In genomic region chr1:201253906-201254624, GRCh38 we compare ENCODE assay signal across 12 cellular contexts. TPM values are rescaled to one million over a fixed set of nuclear protein-coding genes. Genes with fewer than 3 reads are reported as not detected.
DNase-seq lines count a peak whose midpoint lies in the region; ATAC-seq and TF ChIP-seq lines count a peak whose summit lies in the region.
"Had no signal": no experiment of that assay in that cellular context is flagged by ENCODE, and none has a peak within 500 bp of the region (broad histone marks: within the 10 kb centered on the region; RNA-seq: fewer than 3 reads in every experiment).

No MANE protein-coding gene starts in this region.

- peaks cover 4% of the 10 kb centered on the region for H3K9me3 ChIP-seq in mammary epithelial cell (replicated peaks; ENCODE audit: insufficient read depth, low read length)
- no peaks in the 10 kb centered on the region for H3K9me3 ChIP-seq in CD8-positive, alpha-beta memory T cell (ENCODE audit: low read length)
- H3K9me3 ChIP-seq: SJCRH30 had no signal

- H3K4me1 ChIP-seq in mammary epithelial cell (ENCODE audit: insufficient read depth, low read length), result peaks cover 3% of the 10 kb centered on the region
- H3K4me1 ChIP-seq in CD8-positive, alpha-beta memory T cell (ENCODE audit: insufficient read depth, low read length), result no peaks in the 10 kb centered on the region
- H3K4me1 ChIP-seq: SJCRH30 had no signal

- H3K9ac ChIP-seq in mammary epithelial cell (ENCODE audit: insufficient read depth, low read length), result no peak overlapping the region

- no peaks in the 10 kb centered on the region for H3K79me2 ChIP-seq in mammary epithelial cell (ENCODE audit: insufficient read depth, low read length)

- no peaks in the 10 kb centered on the region for H3K9me3 Mint-ChIP-seq in stimulated activated naive CD8-positive, alpha-beta T cell treated with anti-CD3 and anti-CD28 coated beads, Interleukin-15, amount 100 ng/mL, for 72 hours
- H3K9me3 Mint-ChIP-seq in CD8-positive, alpha-beta memory T cell, result no peaks in the 10 kb centered on the region
- H3K9me3 Mint-ChIP-seq: effector memory CD8-positive, alpha-beta T cell; mesothelial cell of epicardium had no signal

- H2AFZ ChIP-seq in mammary epithelial cell (ENCODE audit: low read depth, low read length), result no peak overlapping the region

- no peak overlapping the region for H3K27ac Mint-ChIP-seq in stimulated activated naive CD8-positive, alpha-beta T cell treated with anti-CD3 and anti-CD28 coated beads, Interleukin-15, amount 100 ng/mL, for 72 hours
- no peak overlapping the region for H3K27ac Mint-ChIP-seq in CD8-positive, alpha-beta memory T cell
- H3K27ac Mint-ChIP-seq: effector memory CD8-positive, alpha-beta T cell; mesothelial cell of epicardium had no signal

- H3K27me3 ChIP-seq in mammary epithelial cell (ENCODE audit: insufficient read depth, low read length), result no peaks in the 10 kb centered on the region
- no peaks in the 10 kb centered on the region for H3K27me3 ChIP-seq in CD8-positive, alpha-beta memory T cell (ENCODE audit: insufficient read depth, low read length, poor library complexity, severe bottlenecking)
- H3K27me3 ChIP-seq: SJCRH30 had no signal

- TF ChIP-seq CTCF in mammary epithelial cell (conservative IDR thresholded peaks at IDR 0.05 in 1 of 2, IDR thresholded peaks at IDR 0.05 in 1 of 2; ENCODE audit: extremely low read depth in 1 of 2, insufficient read depth in 1 of 2, low read depth in 1 of 2, low read length in 2 of 2), result no peak

- POLR2A ChIA-PET in CD8-positive, alpha-beta memory T cell (lab: Charles Lee), result no interaction called here

- H4K20me1 ChIP-seq in mammary epithelial cell (ENCODE audit: insufficient read depth, low read length), result no peaks in the 10 kb centered on the region

- no peaks in the 10 kb centered on the region for H3K36me3 ChIP-seq in mammary epithelial cell (ENCODE audit: insufficient read depth, low read length)
- no peaks in the 10 kb centered on the region for H3K36me3 ChIP-seq in CD8-positive, alpha-beta memory T cell (ENCODE audit: insufficient read depth, low read length)
- H3K36me3 ChIP-seq: SJCRH30 had no signal

- H3K27ac ChIP-seq in mammary epithelial cell (ENCODE audit: insufficient read depth, low read depth, low read length), result no peak overlapping the region
- H3K27ac ChIP-seq in CD8-positive, alpha-beta memory T cell (ENCODE audit: low read depth, low read length), result no peak overlapping the region
- H3K27ac ChIP-seq: SJCRH30 had no signal

- no peak overlapping the region for H3K4me3 Mint-ChIP-seq in stimulated activated naive CD8-positive, alpha-beta T cell treated with anti-CD3 and anti-CD28 coated beads, Interleukin-15, amount 100 ng/mL, for 72 hours
- H3K4me3 Mint-ChIP-seq in CD8-positive, alpha-beta memory T cell, result no peak overlapping the region
- H3K4me3 Mint-ChIP-seq: effector memory CD8-positive, alpha-beta T cell; mesothelial cell of epicardium had no signal

- dilution Hi-C loops in mammary epithelial cell (cut with HindIII; ENCODE audit: low sequenced_read_pairs), result no loop called here

- ATAC-seq in stimulated activated naive CD8-positive, alpha-beta T cell treated with anti-CD3 and anti-CD28 coated beads, Interleukin-15, amount 100 ng/mL, for 72 hours, result peak; percentile 13
- no peak for ATAC-seq in stimulated activated naive CD8-positive, alpha-beta T cell treated with anti-CD3 and anti-CD28 coated beads, Interleukin-15, Interleukin-2, amounts not matched to agents 100 U/mL and 50 U/mL, for 24 hours
- peak; percentile 8 for ATAC-seq in SK-N-SH treated with all-trans-retinoic acid at 6 μM for 48 hours
- ATAC-seq: effector memory CD8-positive, alpha-beta T cell had no signal

- in situ Hi-C loops in KBM-7 (cut with MboI; ENCODE audit: low pct_unique_long_range_greater_than_20kb, low sequenced_read_pairs), result no loop called here
- in situ Hi-C loops in mammary epithelial cell (cut with MboI; ENCODE audit: low sequenced_read_pairs in 2 of 2), result no loop called here

- DNase-seq in stimulated activated naive CD8-positive, alpha-beta T cell treated with anti-CD3 and anti-CD28 coated beads, Interleukin-15, amount 100 ng/mL, for 72 hours, result no peak
- no peak for DNase-seq in stimulated activated naive CD8-positive, alpha-beta T cell treated with anti-CD3 and anti-CD28 coated beads, Interleukin-15, Interleukin-2, amounts not matched to agents 100 U/mL and 50 U/mL, for 24 hours
- DNase-seq in iPS-NIHi7 (ENCODE audit: extremely low spot score) (peak; percentile 11), SW 1271 (lab: John Stamatoyannopoulos, UW) (no peak), KBM-7 (no peak), mammary epithelial cell (no peak)
- DNase-seq in CD8-positive, alpha-beta memory T cell, result no peak
- DNase-seq: cerebellar nuclear complex had no signal

- no peaks in the 10 kb centered on the region for H3K36me3 Mint-ChIP-seq in CD8-positive, alpha-beta memory T cell
- H3K36me3 Mint-ChIP-seq: mesothelial cell of epicardium had no signal

- H3K4me2 ChIP-seq in mammary epithelial cell (ENCODE audit: insufficient read depth, low read depth, low read length), result no peak overlapping the region

- intact Hi-C loops in mammary epithelial cell (cut with micrococcal nuclease), result loop anchor here (1.0 to 2.0 kb wide), 4 partner anchors 29 to 155 kb away; partner anchors contain the start of gene PKP1

- no TSS peak for BruUV-seq in mammary epithelial cell (replicated peaks; lab: Mats Ljungman, UMichigan)

- CTCF ChIA-PET in mammary epithelial cell (lab: Charles Lee; ENCODE audit: low non-redundant PET), result interaction anchor here (0.6 kb wide), 1 partner anchor 93 kb away, joined by 6 read pairs; no protein-coding TSS in a partner anchor
- CTCF ChIA-PET in CD8-positive, alpha-beta memory T cell (lab: Charles Lee), result interaction anchor here (0.8 to 2.1 kb wide), 4 partner anchors 9 to 151 kb away, joined by 3 to 6 read pairs (median 4); no protein-coding TSS in a partner anchor

- H3K4me1 Mint-ChIP-seq in stimulated activated naive CD8-positive, alpha-beta T cell treated with anti-CD3 and anti-CD28 coated beads, Interleukin-15, amount 100 ng/mL, for 72 hours, result no peaks in the 10 kb centered on the region
- no peaks in the 10 kb centered on the region for H3K4me1 Mint-ChIP-seq in CD8-positive, alpha-beta memory T cell
- H3K4me1 Mint-ChIP-seq: mesothelial cell of epicardium had no signal

- 65% methylated on average over 8 of the region's 9 CpGs for WGBS in mammary epithelial cell (ENCODE audit: low coverage, missing lambda C conversion rate)

- no peak overlapping the region for H3K4me3 ChIP-seq in mammary epithelial cell (replicated peaks in 1 of 3; ENCODE audit: insufficient read depth in 1 of 3, low read depth in 2 of 3, low read length in 3 of 3)
- no peak overlapping the region for H3K4me3 ChIP-seq in CD8-positive, alpha-beta memory T cell (ENCODE audit: low read length)
- H3K4me3 ChIP-seq: SJCRH30 had no signal

- no peaks in the 10 kb centered on the region for H3K27me3 Mint-ChIP-seq in stimulated activated naive CD8-positive, alpha-beta T cell treated with anti-CD3 and anti-CD28 coated beads, Interleukin-15, amount 100 ng/mL, for 72 hours
- peaks cover 1 to 10% of the 10 kb centered on the region in 2 donors for H3K27me3 Mint-ChIP-seq in CD8-positive, alpha-beta memory T cell

TF ChIP-seq in SK-N-SH treated with all-trans-retinoic acid at 6 μM for 48 hours, 23 proteins besides CTCF, POLR2A, EP300 and RAD21 (continues in another document):
- TF ChIP-seq BACH2 (CRISPR knock-in tag; IDR thresholded peaks at IDR 0.05; ENCODE audit: borderline replicate concordance) (no peak), OSR1 (CRISPR knock-in tag; IDR thresholded peaks at IDR 0.05) (no peak)
- TF ChIP-seq, protein P1, sequence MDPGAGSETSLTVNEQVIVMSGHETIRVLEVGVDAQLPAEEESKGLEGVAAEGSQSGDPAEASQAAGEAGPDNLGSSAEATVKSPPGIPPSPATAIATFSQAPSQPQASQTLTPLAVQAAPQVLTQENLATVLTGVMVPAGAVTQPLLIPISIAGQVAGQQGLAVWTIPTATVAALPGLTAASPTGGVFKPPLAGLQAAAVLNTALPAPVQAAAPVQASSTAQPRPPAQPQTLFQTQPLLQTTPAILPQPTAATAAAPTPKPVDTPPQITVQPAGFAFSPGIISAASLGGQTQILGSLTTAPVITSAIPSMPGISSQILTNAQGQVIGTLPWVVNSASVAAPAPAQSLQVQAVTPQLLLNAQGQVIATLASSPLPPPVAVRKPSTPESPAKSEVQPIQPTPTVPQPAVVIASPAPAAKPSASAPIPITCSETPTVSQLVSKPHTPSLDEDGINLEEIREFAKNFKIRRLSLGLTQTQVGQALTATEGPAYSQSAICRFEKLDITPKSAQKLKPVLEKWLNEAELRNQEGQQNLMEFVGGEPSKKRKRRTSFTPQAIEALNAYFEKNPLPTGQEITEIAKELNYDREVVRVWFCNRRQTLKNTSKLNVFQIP (CRISPR knock-in tag; IDR thresholded peaks at IDR 0.05; ENCODE audit: borderline replicate concordance, low read depth), result no peak
- TF ChIP-seq, protein P2, sequence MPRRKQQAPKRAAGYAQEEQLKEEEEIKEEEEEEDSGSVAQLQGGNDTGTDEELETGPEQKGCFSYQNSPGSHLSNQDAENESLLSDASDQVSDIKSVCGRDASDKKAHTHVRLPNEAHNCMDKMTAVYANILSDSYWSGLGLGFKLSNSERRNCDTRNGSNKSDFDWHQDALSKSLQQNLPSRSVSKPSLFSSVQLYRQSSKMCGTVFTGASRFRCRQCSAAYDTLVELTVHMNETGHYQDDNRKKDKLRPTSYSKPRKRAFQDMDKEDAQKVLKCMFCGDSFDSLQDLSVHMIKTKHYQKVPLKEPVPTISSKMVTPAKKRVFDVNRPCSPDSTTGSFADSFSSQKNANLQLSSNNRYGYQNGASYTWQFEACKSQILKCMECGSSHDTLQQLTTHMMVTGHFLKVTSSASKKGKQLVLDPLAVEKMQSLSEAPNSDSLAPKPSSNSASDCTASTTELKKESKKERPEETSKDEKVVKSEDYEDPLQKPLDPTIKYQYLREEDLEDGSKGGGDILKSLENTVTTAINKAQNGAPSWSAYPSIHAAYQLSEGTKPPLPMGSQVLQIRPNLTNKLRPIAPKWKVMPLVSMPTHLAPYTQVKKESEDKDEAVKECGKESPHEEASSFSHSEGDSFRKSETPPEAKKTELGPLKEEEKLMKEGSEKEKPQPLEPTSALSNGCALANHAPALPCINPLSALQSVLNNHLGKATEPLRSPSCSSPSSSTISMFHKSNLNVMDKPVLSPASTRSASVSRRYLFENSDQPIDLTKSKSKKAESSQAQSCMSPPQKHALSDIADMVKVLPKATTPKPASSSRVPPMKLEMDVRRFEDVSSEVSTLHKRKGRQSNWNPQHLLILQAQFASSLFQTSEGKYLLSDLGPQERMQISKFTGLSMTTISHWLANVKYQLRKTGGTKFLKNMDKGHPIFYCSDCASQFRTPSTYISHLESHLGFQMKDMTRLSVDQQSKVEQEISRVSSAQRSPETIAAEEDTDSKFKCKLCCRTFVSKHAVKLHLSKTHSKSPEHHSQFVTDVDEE (CRISPR knock-in tag; IDR thresholded peaks at IDR 0.05), result no peak

RNA-seq across cellular contexts. Expression of gene PKP1, which starts 29.2 kb away (rescaled TPM):
- total RNA-seq in mammary epithelial cell, result 100 to 1,000 TPM; 102 to 201 TPM
- 155 TPM for polyA plus RNA-seq in mammary epithelial cell
- polyA minus RNA-seq in mammary epithelial cell, result 253 TPM
- total RNA-seq in CD8-positive, alpha-beta memory T cell, result not detected
- polyA plus RNA-seq in CD8-positive, alpha-beta memory T cell, result not detected
- total RNA-seq: SJCRH30 had no signal

Comparison
In these comparisons a context has a peak if more than half of its experiments do, and no peak if none do; other contexts are left out.
1. RNA of gene PKP1, which starts 29.2 kb away (total RNA-seq): 102 to 201 TPM in mammary epithelial cell; not detected in CD8-positive, alpha-beta memory T cell; every median in the first group is over 100 times any median in the second.